ENCODE assay signal across 2 cellular contexts in the genomic region with DNA sequence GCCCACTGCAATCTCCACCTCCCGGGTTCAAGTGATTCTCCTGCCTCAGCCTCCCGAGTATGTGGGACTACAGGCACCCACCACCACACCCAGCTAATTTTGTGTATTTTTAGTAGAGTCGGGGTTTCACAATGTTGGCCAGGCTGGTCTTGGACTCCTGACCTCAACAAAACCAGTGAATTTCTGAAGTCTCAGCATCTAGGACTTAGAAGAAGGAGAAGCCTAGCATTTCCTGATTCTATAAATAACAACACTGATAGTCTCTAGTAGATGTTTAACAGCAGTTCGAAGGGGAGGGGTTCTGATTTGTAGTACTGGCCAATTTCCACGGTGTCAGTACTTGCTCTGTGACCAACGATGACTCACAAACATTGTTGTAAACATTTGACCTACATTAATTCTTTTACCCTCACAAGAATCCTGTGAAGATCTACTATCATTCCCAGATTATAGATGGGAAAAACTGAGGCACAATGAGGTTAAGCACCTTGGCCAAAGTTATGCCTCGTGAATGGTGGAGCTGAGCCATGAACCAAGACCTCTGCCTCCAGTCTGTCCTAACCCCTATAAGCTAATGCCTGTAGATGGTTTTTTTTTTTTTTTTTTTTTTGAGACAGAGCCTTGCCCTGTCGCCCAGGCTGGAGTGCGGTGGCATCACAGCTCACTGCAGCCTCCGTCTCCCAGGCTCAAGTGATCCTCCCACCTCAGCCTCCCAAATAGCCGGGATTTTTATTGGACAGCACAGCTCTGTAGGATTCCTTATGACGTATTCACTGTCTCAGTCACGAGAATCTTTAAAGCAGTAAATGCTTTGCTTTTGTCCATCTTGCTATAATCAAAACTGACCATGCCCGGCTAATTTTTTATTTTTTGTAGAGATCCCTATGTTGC.
A peak's percentile ranks its signal among the peaks of the same experiment; 100 is the strongest.
TF ChIP-seq lines count a peak whose summit lies in the region.

No MANE protein-coding gene starts in this region.

TF ChIP-seq in K562, 482 proteins besides CTCF, POLR2A, EP300 and RAD21 (continues in another document):
- no peak for TF ChIP-seq CBX8 (IDR thresholded peaks at IDR 0.05; ENCODE audit: borderline replicate concordance, extremely low read depth, low read depth, low read length, poor library complexity, severe bottlenecking)
- no peak for TF ChIP-seq ETS2 (tag; IDR thresholded peaks at IDR 0.05; ENCODE audit: borderline replicate concordance, poor library complexity, severe bottlenecking)
- no peak for TF ChIP-seq ZSCAN32 (CRISPR knock-in tag; IDR thresholded peaks at IDR 0.05)
- TF ChIP-seq GATA2 (CRISPR knock-in tag; IDR thresholded peaks at IDR 0.05): no peak
- TF ChIP-seq BDP1 (IDR thresholded peaks at IDR 0.05; ENCODE audit: insufficient read depth, insufficient read length): no peak
- TF ChIP-seq, protein P1, sequence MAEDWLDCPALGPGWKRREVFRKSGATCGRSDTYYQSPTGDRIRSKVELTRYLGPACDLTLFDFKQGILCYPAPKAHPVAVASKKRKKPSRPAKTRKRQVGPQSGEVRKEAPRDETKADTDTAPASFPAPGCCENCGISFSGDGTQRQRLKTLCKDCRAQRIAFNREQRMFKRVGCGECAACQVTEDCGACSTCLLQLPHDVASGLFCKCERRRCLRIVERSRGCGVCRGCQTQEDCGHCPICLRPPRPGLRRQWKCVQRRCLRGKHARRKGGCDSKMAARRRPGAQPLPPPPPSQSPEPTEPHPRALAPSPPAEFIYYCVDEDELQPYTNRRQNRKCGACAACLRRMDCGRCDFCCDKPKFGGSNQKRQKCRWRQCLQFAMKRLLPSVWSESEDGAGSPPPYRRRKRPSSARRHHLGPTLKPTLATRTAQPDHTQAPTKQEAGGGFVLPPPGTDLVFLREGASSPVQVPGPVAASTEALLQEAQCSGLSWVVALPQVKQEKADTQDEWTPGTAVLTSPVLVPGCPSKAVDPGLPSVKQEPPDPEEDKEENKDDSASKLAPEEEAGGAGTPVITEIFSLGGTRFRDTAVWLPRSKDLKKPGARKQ (CRISPR knock-in tag; IDR thresholded peaks at IDR 0.05): no peak
- no peak for TF ChIP-seq DNMT1 (IDR thresholded peaks at IDR 0.05)
- no peak for TF ChIP-seq ZNF384 (IDR thresholded peaks at IDR 0.05; ENCODE audit: low read depth, low read length)
- TF ChIP-seq SAFB2 (IDR thresholded peaks at IDR 0.05; ENCODE audit: borderline replicate concordance, low read depth, low read length, severe bottlenecking): no peak
- no peak for TF ChIP-seq XRCC5 (IDR thresholded peaks at IDR 0.05; ENCODE audit: low read depth, low read length)
- TF ChIP-seq, protein P2, sequence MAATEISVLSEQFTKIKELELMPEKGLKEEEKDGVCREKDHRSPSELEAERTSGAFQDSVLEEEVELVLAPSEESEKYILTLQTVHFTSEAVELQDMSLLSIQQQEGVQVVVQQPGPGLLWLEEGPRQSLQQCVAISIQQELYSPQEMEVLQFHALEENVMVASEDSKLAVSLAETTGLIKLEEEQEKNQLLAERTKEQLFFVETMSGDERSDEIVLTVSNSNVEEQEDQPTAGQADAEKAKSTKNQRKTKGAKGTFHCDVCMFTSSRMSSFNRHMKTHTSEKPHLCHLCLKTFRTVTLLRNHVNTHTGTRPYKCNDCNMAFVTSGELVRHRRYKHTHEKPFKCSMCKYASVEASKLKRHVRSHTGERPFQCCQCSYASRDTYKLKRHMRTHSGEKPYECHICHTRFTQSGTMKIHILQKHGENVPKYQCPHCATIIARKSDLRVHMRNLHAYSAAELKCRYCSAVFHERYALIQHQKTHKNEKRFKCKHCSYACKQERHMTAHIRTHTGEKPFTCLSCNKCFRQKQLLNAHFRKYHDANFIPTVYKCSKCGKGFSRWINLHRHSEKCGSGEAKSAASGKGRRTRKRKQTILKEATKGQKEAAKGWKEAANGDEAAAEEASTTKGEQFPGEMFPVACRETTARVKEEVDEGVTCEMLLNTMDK (IDR thresholded peaks at IDR 0.05; ENCODE audit: borderline replicate concordance, insufficient read depth, low read depth, low read length, poor library complexity, severe bottlenecking): no peak
- no peak for TF ChIP-seq ZNF253 (CRISPR knock-in tag; conservative IDR thresholded peaks at IDR 0.05)
- TF ChIP-seq GTF2F1 (IDR thresholded peaks at IDR 0.05; ENCODE audit: low read depth, low read length): no peak
- no peak for TF ChIP-seq RB1 (IDR thresholded peaks at IDR 0.05; ENCODE audit: low read depth)
- no peak for TF ChIP-seq ZNF347 (CRISPR knock-in tag; IDR thresholded peaks at IDR 0.05; ENCODE audit: low read depth)
- peak; percentile 37; the same call in 1 of the 2 replicates for TF ChIP-seq JUN (IDR thresholded peaks at IDR 0.05; ENCODE audit: borderline replicate concordance, low read depth, low read length)
- TF ChIP-seq JUN (CRISPR knock-in tag; IDR thresholded peaks at IDR 0.05; ENCODE audit: borderline replicate concordance): no peak
- TF ChIP-seq DPF2 (IDR thresholded peaks at IDR 0.05): 0 out of 2 replicates have a peak, but pooled peaks have one; percentile 9
- no peak for TF ChIP-seq EGR1 (conservative IDR thresholded peaks at IDR 0.05)
- TF ChIP-seq, protein P3, sequence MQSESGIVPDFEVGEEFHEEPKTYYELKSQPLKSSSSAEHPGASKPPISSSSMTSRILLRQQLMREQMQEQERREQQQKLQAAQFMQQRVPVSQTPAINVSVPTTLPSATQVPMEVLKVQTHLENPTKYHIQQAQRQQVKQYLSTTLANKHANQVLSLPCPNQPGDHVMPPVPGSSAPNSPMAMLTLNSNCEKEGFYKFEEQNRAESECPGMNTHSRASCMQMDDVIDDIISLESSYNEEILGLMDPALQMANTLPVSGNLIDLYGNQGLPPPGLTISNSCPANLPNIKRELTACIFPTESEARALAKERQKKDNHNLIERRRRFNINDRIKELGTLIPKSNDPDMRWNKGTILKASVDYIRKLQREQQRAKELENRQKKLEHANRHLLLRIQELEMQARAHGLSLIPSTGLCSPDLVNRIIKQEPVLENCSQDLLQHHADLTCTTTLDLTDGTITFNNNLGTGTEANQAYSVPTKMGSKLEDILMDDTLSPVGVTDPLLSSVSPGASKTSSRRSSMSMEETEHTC (IDR thresholded peaks at IDR 0.05): no peak
- TF ChIP-seq ARID1B (IDR thresholded peaks at IDR 0.05): peak; percentile 13; the same call in 1 of the 2 replicates
- TF ChIP-seq SMARCA4 (IDR thresholded peaks at IDR 0.05): no peak
- TF ChIP-seq SIN3A (IDR thresholded peaks at IDR 0.05; ENCODE audit: borderline replicate concordance in 2 of 2, control insufficient read depth in 1 of 2, low read depth in 2 of 2, low read length in 2 of 2): no peak

TF ChIP-seq in HepG2, 621 proteins besides CTCF, POLR2A, EP300 and RAD21 (continues in another document):
- TF ChIP-seq ZNF12 (CRISPR knock-in tag; IDR thresholded peaks at IDR 0.05) (no peak), SAP130 (CRISPR knock-in tag; IDR thresholded peaks at IDR 0.05; ENCODE audit: low read depth) (peak; percentile 54), ERF (CRISPR knock-in tag; IDR thresholded peaks at IDR 0.05) (0 out of 2 replicates have a peak, but pooled peaks have one; percentile 17), ZNF460 (CRISPR knock-in tag; IDR thresholded peaks at IDR 0.05; ENCODE audit: borderline replicate concordance) (peak; percentile 88), ZNF317 (CRISPR knock-in tag; IDR thresholded peaks at IDR 0.05) (no peak), RXRB (CRISPR knock-in tag; IDR thresholded peaks at IDR 0.05; ENCODE audit: borderline replicate concordance) (0 out of 2 replicates have a peak, but pooled peaks have one; percentile 19), ZNF570 (CRISPR knock-in tag; IDR thresholded peaks at IDR 0.05; ENCODE audit: borderline replicate concordance) (no peak), ASH2L (IDR thresholded peaks at IDR 0.05; ENCODE audit: insufficient read length, low read depth, low read length) (no peak), ZMYM3 (CRISPR knock-in tag; IDR thresholded peaks at IDR 0.05) (peak; percentile 56; the same call in 1 of the 2 replicates), KDM4B (CRISPR knock-in tag; IDR thresholded peaks at IDR 0.05) (no peak), RARA (CRISPR knock-in tag; IDR thresholded peaks at IDR 0.05) (peak; percentile 28; the same call in 1 of the 2 replicates), CREB1 (IDR thresholded peaks at IDR 0.05) (0 out of 2 replicates have a peak, but pooled peaks have one; percentile 2), CREB1 (CRISPR knock-in tag; IDR thresholded peaks at IDR 0.05) (no peak), ELF3 (CRISPR knock-in tag; IDR thresholded peaks at IDR 0.05) (peak; percentile 55), MEF2D (CRISPR knock-in tag; IDR thresholded peaks at IDR 0.05) (peak; percentile 97)
- TF ChIP-seq, protein P4, sequence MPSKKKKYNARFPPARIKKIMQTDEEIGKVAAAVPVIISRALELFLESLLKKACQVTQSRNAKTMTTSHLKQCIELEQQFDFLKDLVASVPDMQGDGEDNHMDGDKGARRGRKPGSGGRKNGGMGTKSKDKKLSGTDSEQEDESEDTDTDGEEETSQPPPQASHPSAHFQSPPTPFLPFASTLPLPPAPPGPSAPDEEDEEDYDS (CRISPR knock-in tag; IDR thresholded peaks at IDR 0.05): no peak
- TF ChIP-seq, protein P5, sequence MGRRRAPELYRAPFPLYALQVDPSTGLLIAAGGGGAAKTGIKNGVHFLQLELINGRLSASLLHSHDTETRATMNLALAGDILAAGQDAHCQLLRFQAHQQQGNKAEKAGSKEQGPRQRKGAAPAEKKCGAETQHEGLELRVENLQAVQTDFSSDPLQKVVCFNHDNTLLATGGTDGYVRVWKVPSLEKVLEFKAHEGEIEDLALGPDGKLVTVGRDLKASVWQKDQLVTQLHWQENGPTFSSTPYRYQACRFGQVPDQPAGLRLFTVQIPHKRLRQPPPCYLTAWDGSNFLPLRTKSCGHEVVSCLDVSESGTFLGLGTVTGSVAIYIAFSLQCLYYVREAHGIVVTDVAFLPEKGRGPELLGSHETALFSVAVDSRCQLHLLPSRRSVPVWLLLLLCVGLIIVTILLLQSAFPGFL (CRISPR knock-in tag; IDR thresholded peaks at IDR 0.05): no peak
- TF ChIP-seq, protein P6, sequence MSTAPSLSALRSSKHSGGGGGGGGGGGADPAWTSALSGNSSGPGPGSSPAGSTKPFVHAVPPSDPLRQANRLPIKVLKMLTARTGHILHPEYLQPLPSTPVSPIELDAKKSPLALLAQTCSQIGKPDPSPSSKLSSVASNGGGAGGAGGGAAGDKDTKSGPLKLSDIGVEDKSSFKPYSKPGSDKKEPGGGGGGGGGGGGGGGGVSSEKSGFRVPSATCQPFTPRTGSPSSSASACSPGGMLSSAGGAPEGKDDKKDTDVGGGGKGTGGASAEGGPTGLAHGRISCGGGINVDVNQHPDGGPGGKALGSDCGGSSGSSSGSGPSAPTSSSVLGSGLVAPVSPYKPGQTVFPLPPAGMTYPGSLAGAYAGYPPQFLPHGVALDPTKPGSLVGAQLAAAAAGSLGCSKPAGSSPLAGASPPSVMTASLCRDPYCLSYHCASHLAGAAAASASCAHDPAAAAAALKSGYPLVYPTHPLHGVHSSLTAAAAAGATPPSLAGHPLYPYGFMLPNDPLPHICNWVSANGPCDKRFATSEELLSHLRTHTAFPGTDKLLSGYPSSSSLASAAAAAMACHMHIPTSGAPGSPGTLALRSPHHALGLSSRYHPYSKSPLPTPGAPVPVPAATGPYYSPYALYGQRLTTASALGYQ (CRISPR knock-in tag; IDR thresholded peaks at IDR 0.05): no peak
- TF ChIP-seq, protein P7, sequence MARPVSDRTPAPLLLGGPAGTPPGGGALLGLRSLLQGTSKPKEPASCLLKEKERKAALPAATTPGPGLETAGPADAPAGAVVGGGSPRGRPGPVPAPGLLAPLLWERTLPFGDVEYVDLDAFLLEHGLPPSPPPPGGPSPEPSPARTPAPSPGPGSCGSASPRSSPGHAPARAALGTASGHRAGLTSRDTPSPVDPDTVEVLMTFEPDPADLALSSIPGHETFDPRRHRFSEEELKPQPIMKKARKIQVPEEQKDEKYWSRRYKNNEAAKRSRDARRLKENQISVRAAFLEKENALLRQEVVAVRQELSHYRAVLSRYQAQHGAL (CRISPR knock-in tag; IDR thresholded peaks at IDR 0.05; ENCODE audit: not compliant biosample characterization): no peak
- TF ChIP-seq, protein P8, sequence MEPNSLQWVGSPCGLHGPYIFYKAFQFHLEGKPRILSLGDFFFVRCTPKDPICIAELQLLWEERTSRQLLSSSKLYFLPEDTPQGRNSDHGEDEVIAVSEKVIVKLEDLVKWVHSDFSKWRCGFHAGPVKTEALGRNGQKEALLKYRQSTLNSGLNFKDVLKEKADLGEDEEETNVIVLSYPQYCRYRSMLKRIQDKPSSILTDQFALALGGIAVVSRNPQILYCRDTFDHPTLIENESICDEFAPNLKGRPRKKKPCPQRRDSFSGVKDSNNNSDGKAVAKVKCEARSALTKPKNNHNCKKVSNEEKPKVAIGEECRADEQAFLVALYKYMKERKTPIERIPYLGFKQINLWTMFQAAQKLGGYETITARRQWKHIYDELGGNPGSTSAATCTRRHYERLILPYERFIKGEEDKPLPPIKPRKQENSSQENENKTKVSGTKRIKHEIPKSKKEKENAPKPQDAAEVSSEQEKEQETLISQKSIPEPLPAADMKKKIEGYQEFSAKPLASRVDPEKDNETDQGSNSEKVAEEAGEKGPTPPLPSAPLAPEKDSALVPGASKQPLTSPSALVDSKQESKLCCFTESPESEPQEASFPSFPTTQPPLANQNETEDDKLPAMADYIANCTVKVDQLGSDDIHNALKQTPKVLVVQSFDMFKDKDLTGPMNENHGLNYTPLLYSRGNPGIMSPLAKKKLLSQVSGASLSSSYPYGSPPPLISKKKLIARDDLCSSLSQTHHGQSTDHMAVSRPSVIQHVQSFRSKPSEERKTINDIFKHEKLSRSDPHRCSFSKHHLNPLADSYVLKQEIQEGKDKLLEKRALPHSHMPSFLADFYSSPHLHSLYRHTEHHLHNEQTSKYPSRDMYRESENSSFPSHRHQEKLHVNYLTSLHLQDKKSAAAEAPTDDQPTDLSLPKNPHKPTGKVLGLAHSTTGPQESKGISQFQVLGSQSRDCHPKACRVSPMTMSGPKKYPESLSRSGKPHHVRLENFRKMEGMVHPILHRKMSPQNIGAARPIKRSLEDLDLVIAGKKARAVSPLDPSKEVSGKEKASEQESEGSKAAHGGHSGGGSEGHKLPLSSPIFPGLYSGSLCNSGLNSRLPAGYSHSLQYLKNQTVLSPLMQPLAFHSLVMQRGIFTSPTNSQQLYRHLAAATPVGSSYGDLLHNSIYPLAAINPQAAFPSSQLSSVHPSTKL (CRISPR knock-in tag; IDR thresholded peaks at IDR 0.05): peak; percentile 54; the same call in 1 of the 2 replicates
- TF ChIP-seq, protein P9, sequence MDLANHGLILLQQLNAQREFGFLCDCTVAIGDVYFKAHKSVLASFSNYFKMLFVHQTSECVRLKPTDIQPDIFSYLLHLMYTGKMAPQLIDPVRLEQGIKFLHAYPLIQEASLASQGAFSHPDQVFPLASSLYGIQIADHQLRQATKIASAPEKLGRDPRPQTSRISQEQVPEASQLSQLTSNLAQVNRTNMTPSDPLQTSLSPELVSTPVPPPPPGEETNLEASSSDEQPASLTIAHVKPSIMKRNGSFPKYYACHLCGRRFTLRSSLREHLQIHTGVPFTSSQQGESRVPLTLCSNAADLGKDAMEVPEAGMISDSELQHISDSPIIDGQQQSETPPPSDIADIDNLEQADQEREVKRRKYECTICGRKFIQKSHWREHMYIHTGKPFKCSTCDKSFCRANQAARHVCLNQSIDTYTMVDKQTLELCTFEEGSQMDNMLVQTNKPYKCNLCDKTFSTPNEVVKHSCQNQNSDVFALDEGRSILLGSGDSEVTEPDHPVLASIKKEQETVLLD (CRISPR knock-in tag; IDR thresholded peaks at IDR 0.05; ENCODE audit: low read depth): no peak
